In the genomic region with DNA sequence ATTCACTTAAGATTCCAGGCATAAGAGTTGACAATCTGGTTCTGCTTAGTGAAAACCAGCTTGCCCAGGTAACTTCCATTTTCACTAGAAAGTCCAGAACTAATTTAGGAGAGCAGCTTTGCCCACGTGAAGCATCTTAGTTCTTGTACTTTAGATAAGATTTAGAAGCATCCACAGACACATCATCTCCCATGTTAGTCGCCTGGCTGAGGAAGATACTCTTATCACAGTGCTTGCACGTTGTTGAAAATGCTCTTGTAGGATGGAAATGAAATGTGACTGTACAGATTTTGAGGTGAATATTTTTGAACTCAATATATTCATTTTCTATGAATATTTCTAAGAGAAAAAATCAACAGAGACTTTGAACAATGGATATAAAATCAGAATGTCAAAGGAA, we compare ENCODE assay signal across 19 cellular contexts.
"Had no signal": no experiment of that assay in that cellular context is flagged by ENCODE, and none has a peak within 500 bp of the region (broad histone marks: within the 10 kb centered on the region; RNA-seq: fewer than 3 reads in every experiment).

No MANE protein-coding gene starts in this region.

- H3K27me3 ChIP-seq: gastrocnemius medialis, neutrophil, upper lobe of left lung, uterus had no signal

- DNase-seq: effector CD4-positive, alpha-beta T cell; gastrocnemius medialis; heart right ventricle; islet precursor cell; mucosa of descending colon; naive thymus-derived CD8-positive, alpha-beta T cell; posterior cingulate gyrus; spleen; stimulated activated CD4-positive, alpha-beta T cell treated with anti-CD3 and anti-CD28 coated beads, Interleukin-15, amount 100 ng/mL, for 24 hours; stimulated activated CD4-positive, alpha-beta T cell treated with anti-CD3 and anti-CD28 coated beads, Interleukin-1b, Interleukin-23, amount 100 ng/mL, for 48 hours; stimulated activated CD4-positive, alpha-beta T cell treated with anti-CD3 and anti-CD28 coated beads, Interleukin-4, amount 100 ng/mL, for 24 hours; tibial artery; upper lobe of left lung; uterus had no signal

- H3K36me3 ChIP-seq: gastrocnemius medialis, heart right ventricle, neutrophil, spleen, tibial artery, upper lobe of left lung, uterus had no signal

- H3K27ac ChIP-seq: gastrocnemius medialis, heart right ventricle, neutrophil, spleen, tibial artery, upper lobe of left lung, uterus had no signal

- ATAC-seq: esophagus mucosa; gastrocnemius medialis; heart right ventricle; left lobe of liver; mucosa of descending colon; naive thymus-derived CD8-positive, alpha-beta T cell; sciatic nerve; stimulated activated memory B cell treated with anti-CD40 and anti-IgM and Interleukin-4, amounts not matched to agents 10 μg/mL and 1 μg/mL and 100 μg/mL, for 72 hours had no signal

- H3K4me3 ChIP-seq: gastrocnemius medialis, heart right ventricle, mucosa of descending colon, spleen, tibial artery, upper lobe of left lung, uterus had no signal

- H3K9me3 ChIP-seq: gastrocnemius medialis, neutrophil, uterus had no signal

- H3K4me1 ChIP-seq: gastrocnemius medialis, heart right ventricle, spleen, tibial artery, upper lobe of left lung, uterus had no signal
